ENCODE assay signal across 8 cellular contexts in genomic region chr3:30681276-30682211, GRCh38.
A peak's percentile ranks its signal among the peaks of the same experiment; 100 is the strongest.
DNase-seq lines count a peak whose midpoint lies in the region; ATAC-seq and TF ChIP-seq lines count a peak whose summit lies in the region.

No MANE protein-coding gene starts in this region.

- DNase-seq in activated CD8-positive, alpha-beta memory T cell treated with anti-CD3 and anti-CD28 coated beads, Interleukin-2, amount 10 ng/mL, durations not matched to agents 7 days and 5 days, result no peak
- no peak for DNase-seq in activated CD8-positive, alpha-beta memory T cell treated with anti-CD3 and anti-CD28 coated beads for 24 hours
- no peak for DNase-seq in central memory CD8-positive, alpha-beta T cell (ENCODE audit: low spot score in 2 of 2)
- peak; percentile 49 for DNase-seq in medulla oblongata (ENCODE audit: extremely low spot score)
- no peak for DNase-seq in transverse colon
- no peak for DNase-seq in effector memory CD4-positive, alpha-beta T cell

- peaks cover 62% of the 10 kb centered on the region for H3K4me1 Mint-ChIP-seq in activated CD8-positive, alpha-beta memory T cell treated with anti-CD3 and anti-CD28 coated beads, Interleukin-2, amount 10 ng/mL, durations not matched to agents 7 days and 5 days
- H3K4me1 Mint-ChIP-seq in central memory CD8-positive, alpha-beta T cell, result peaks cover 76% of the 10 kb centered on the region

- peak overlapping the region; percentile 54 for H3K27ac Mint-ChIP-seq in activated CD8-positive, alpha-beta memory T cell treated with anti-CD3 and anti-CD28 coated beads, Interleukin-2, amount 10 ng/mL, durations not matched to agents 7 days and 5 days
- peak overlapping the region; percentile 89 for H3K27ac Mint-ChIP-seq in central memory CD8-positive, alpha-beta T cell (ENCODE audit: low read depth)

- H3K36me3 ChIP-seq in transverse colon, result peaks cover 0 to 28% (median 12%) of the 10 kb centered on the region in 4 donors
- H3K36me3 ChIP-seq in effector memory CD4-positive, alpha-beta T cell (ENCODE audit: control insufficient read depth, insufficient read depth, low read length), result peaks cover 37% of the 10 kb centered on the region

- TF ChIP-seq POLR2A in transverse colon (IDR thresholded peaks at IDR 0.05), result no peak

- H3K4me3 ChIP-seq in transverse colon, result no peak overlapping the region
- no peak overlapping the region for H3K4me3 ChIP-seq in effector memory CD4-positive, alpha-beta T cell (ENCODE audit: insufficient read depth, low read depth, low read length, poor library complexity, severe bottlenecking)

- WGBS in transverse colon (ENCODE audit: low coverage in 1 of 2), 2 donors, result 55 to 71% methylated on average over 11 to 16 of the region's 16 CpGs

- CTCF ChIA-PET in activated CD8-positive, alpha-beta memory T cell treated with anti-CD3 and anti-CD28 coated beads, Interleukin-2, amount 10 ng/mL, durations not matched to agents 7 days and 5 days (lab: Charles Lee), result interaction anchor here (0.9 to 1.2 kb wide), 2 partner anchors 12 to 45 kb away, joined by 3 read pairs; no protein-coding TSS in a partner anchor

- peak; percentile 48 for ATAC-seq in activated CD8-positive, alpha-beta memory T cell treated with anti-CD3 and anti-CD28 coated beads, Interleukin-2, amount 10 ng/mL, durations not matched to agents 7 days and 5 days
- ATAC-seq in central memory CD8-positive, alpha-beta T cell (replicated peaks; ENCODE audit: extremely low read depth, poor library complexity, severe bottlenecking), result peak; percentile 24
- no peak for ATAC-seq in HG03135 (IDR thresholded peaks at IDR 0.05; ENCODE audit: unreplicated experiment)
- no peak for ATAC-seq in GM18502 (IDR thresholded peaks at IDR 0.05; ENCODE audit: poor library complexity, unreplicated experiment)

- H3K9me3 Mint-ChIP-seq in activated CD8-positive, alpha-beta memory T cell treated with anti-CD3 and anti-CD28 coated beads, Interleukin-2, amount 10 ng/mL, durations not matched to agents 7 days and 5 days (ENCODE audit: low read depth), result no peaks in the 10 kb centered on the region
- H3K9me3 Mint-ChIP-seq in central memory CD8-positive, alpha-beta T cell, result no peaks in the 10 kb centered on the region

- H3K4me1 ChIP-seq in transverse colon, result peaks cover 27 to 73% (median 46%) of the 10 kb centered on the region in 4 donors
- H3K4me1 ChIP-seq in effector memory CD4-positive, alpha-beta T cell (ENCODE audit: control insufficient read depth, insufficient read depth, low read length, poor library complexity, severe bottlenecking), result peaks cover 10% of the 10 kb centered on the region

- no peaks in the 10 kb centered on the region for H3K27me3 ChIP-seq in transverse colon
- H3K27me3 ChIP-seq in effector memory CD4-positive, alpha-beta T cell (replicated peaks; ENCODE audit: control insufficient read depth, insufficient read depth, low read length, poor library complexity, severe bottlenecking), result no peaks in the 10 kb centered on the region

- H3K27me3 Mint-ChIP-seq in activated CD8-positive, alpha-beta memory T cell treated with anti-CD3 and anti-CD28 coated beads, Interleukin-2, amount 10 ng/mL, durations not matched to agents 7 days and 5 days, result no peaks in the 10 kb centered on the region
- H3K27me3 Mint-ChIP-seq in central memory CD8-positive, alpha-beta T cell, result no peaks in the 10 kb centered on the region

- peaks cover 72% of the 10 kb centered on the region for H3K36me3 Mint-ChIP-seq in activated CD8-positive, alpha-beta memory T cell treated with anti-CD3 and anti-CD28 coated beads, Interleukin-2, amount 10 ng/mL, durations not matched to agents 7 days and 5 days
- H3K36me3 Mint-ChIP-seq in central memory CD8-positive, alpha-beta T cell (ENCODE audit: insufficient read depth), result peaks cover 61% of the 10 kb centered on the region

- TF ChIP-seq EP300 in transverse colon (IDR thresholded peaks at IDR 0.05; ENCODE audit: low read depth), result no peak

- H3K27ac ChIP-seq in transverse colon, result peak overlapping the region; percentile 51 to 78 (median 70)
- no peak overlapping the region for H3K27ac ChIP-seq in effector memory CD4-positive, alpha-beta T cell (ENCODE audit: insufficient read depth, low read length, poor library complexity, severe bottlenecking)

- H3K9me3 ChIP-seq in transverse colon, result no peaks in the 10 kb centered on the region
- H3K9me3 ChIP-seq in effector memory CD4-positive, alpha-beta T cell (ENCODE audit: control insufficient read depth, low read length), result no peaks in the 10 kb centered on the region

- in situ Hi-C loops in transverse colon (cut with MboI; ENCODE audit: low pct_ligation_motif_present in 1 of 4, low pct_unique_long_range_greater_than_20kb in 1 of 4, low sequenced_read_pairs in 3 of 4), result loop anchor here in 1 of 4 donors (25.0 kb wide), 1 partner anchor 169 kb away; no protein-coding TSS in a partner anchor

- no peak for TF ChIP-seq CTCF in transverse colon (IDR thresholded peaks at IDR 0.05)

- intact Hi-C loops in transverse colon (cut with DNase I; ENCODE audit: low total_unique reads), result loop anchor here (10.0 kb wide), 2 partner anchors 67 to 167 kb away; no protein-coding TSS in a partner anchor

- no peak overlapping the region for H3K4me3 Mint-ChIP-seq in activated CD8-positive, alpha-beta memory T cell treated with anti-CD3 and anti-CD28 coated beads, Interleukin-2, amount 10 ng/mL, durations not matched to agents 7 days and 5 days
- peak overlapping the region; percentile 37 for H3K4me3 Mint-ChIP-seq in central memory CD8-positive, alpha-beta T cell

Comparison
In these comparisons a context has a peak if more than half of its experiments do, and no peak if none do; other contexts are left out.
1. ATAC-seq: peak in activated CD8-positive, alpha-beta memory T cell treated with anti-CD3 and anti-CD28 coated beads, Interleukin-2, amount 10 ng/mL, durations not matched to agents 7 days and 5 days (single experiment) and central memory CD8-positive, alpha-beta T cell (single experiment); none in HG03135 (single experiment) and GM18502 (single experiment).